Comparison of ENCODE assay signal across 15 cellular contexts in the genomic region with DNA sequence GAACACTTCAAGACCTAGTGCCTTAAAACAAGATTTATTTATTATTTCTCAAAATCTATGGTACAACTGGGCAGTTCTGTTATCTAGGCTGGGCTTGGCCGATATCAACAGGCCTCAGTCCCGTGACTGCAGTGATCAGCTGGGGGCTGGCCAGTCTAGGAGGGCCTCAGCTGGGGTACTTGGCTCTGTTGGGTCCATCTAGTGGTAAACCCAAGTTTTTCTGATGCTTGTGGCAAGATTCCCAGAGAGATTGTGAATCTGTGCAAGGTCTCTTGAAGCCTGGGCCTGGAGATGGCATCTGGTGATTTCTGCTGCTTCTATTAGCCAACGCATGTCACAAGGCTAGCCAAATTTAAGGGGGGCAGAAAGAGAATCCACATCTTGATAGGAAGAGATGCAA.
DNase-seq lines count a peak whose midpoint lies in the region; ATAC-seq, FAIRE-seq and TF ChIP-seq lines count a peak whose summit lies in the region.
"Had no signal": no experiment of that assay in that cellular context is flagged by ENCODE, and none has a peak within 500 bp of the region (broad histone marks: within the 10 kb centered on the region; RNA-seq: fewer than 3 reads in every experiment).

No MANE protein-coding gene starts in this region.

- no peak for TF ChIP-seq EP300 in esophagus muscularis mucosa (IDR thresholded peaks at IDR 0.05)

- no peak overlapping the region for H3K4me2 ChIP-seq in astrocyte (ENCODE audit: low read length)

- no peaks in the 10 kb centered on the region for H3K36me3 Mint-ChIP-seq in astrocyte (ENCODE audit: low read depth, unreplicated experiment)
- peaks cover 0 to under 1% (median 0%) of the 10 kb centered on the region in 3 donors for H3K36me3 Mint-ChIP-seq in naive thymus-derived CD8-positive, alpha-beta T cell

- no peaks in the 10 kb centered on the region for H3K79me2 ChIP-seq in astrocyte (ENCODE audit: insufficient read depth, low read length)

- H3K9me3 ChIP-seq in astrocyte (ENCODE audit: insufficient read depth, low read depth, low read length) (no peaks in the 10 kb centered on the region), right cardiac atrium (ENCODE audit: control insufficient read depth, low read length) (no peaks in the 10 kb centered on the region), esophagus muscularis mucosa (no peaks in the 10 kb centered on the region)
- H3K9me3 ChIP-seq: ascending aorta, BLaER1, HAP-1 had no signal

- intact Hi-C loops in right cardiac atrium (cut with DNase I) (no loop called here), esophagus muscularis mucosa (cut with DNase I) (no loop called here)

- TF ChIP-seq CTCF in astrocyte (IDR thresholded peaks at IDR 0.05; ENCODE audit: insufficient read depth, low read depth, low read length): no peak
- TF ChIP-seq CTCF in esophagus muscularis mucosa (IDR thresholded peaks at IDR 0.05): no peak

- no peak for TF ChIP-seq POLR2A in esophagus muscularis mucosa (IDR thresholded peaks at IDR 0.05; ENCODE audit: low read depth)

- no peaks in the 10 kb centered on the region for H3K27me3 Mint-ChIP-seq in astrocyte (ENCODE audit: low read depth, unreplicated experiment)
- H3K27me3 Mint-ChIP-seq in naive thymus-derived CD8-positive, alpha-beta T cell: no peaks in the 10 kb centered on the region

- 54% methylated on average over 3 of the region's 3 CpGs for WGBS in right cardiac atrium
- WGBS in esophagus muscularis mucosa: 90% methylated on average over 3 of the region's 3 CpGs

- H3K4me3 ChIP-seq in astrocyte (ENCODE audit: insufficient read depth, low read depth, low read length) (no peak overlapping the region), right cardiac atrium (ENCODE audit: low read length) (no peak overlapping the region), esophagus muscularis mucosa (no peak overlapping the region)
- H3K4me3 ChIP-seq: ascending aorta, BLaER1, HAP-1 had no signal

- H3K4me3 Mint-ChIP-seq in astrocyte (ENCODE audit: unreplicated experiment): no peak overlapping the region
- no peak overlapping the region for H3K4me3 Mint-ChIP-seq in naive thymus-derived CD8-positive, alpha-beta T cell

- H3K27ac ChIP-seq in astrocyte (ENCODE audit: low read depth, low read length) (no peak overlapping the region), right cardiac atrium (ENCODE audit: low read length) (peak overlapping the region; percentile 83), esophagus muscularis mucosa (replicated peaks in 1 of 4) (no peak overlapping the region)
- H3K27ac ChIP-seq: BLaER1 had no signal

- H3K9me3 Mint-ChIP-seq in astrocyte (ENCODE audit: unreplicated experiment): no peaks in the 10 kb centered on the region
- peaks cover 0 to 19% (median 9%) of the 10 kb centered on the region in 9 donors for H3K9me3 Mint-ChIP-seq in naive thymus-derived CD8-positive, alpha-beta T cell

- peak in 1 of 2 donors; percentile 49 for ATAC-seq in right cardiac atrium
- ATAC-seq in naive thymus-derived CD8-positive, alpha-beta T cell: no peak

- peaks cover 13% of the 10 kb centered on the region for H3K4me1 Mint-ChIP-seq in astrocyte (ENCODE audit: low read depth, unreplicated experiment)
- H3K4me1 Mint-ChIP-seq in naive thymus-derived CD8-positive, alpha-beta T cell: no peaks in the 10 kb centered on the region

- FAIRE-seq in astrocyte (lab: Jason Lieb, UNC) (no peak), frontal cortex (lab: Jason Lieb, UNC) (no peak)

- no peak overlapping the region for H3K9ac ChIP-seq in astrocyte (ENCODE audit: low read length)
- H3K9ac ChIP-seq: BLaER1 had no signal

- H2AFZ ChIP-seq in astrocyte (ENCODE audit: low read depth, low read length): no peak overlapping the region

- no peaks in the 10 kb centered on the region for H3K27me3 ChIP-seq in astrocyte (ENCODE audit: insufficient read depth, low read length)
- no peaks in the 10 kb centered on the region for H3K27me3 ChIP-seq in right cardiac atrium (ENCODE audit: control insufficient read depth, insufficient read depth)
- H3K27me3 ChIP-seq in esophagus muscularis mucosa: no peaks in the 10 kb centered on the region
- H3K27me3 ChIP-seq: ascending aorta, BLaER1 had no signal

- H3K4me1 ChIP-seq in astrocyte (ENCODE audit: insufficient read depth, low read length) (peaks cover 8% of the 10 kb centered on the region), right cardiac atrium (ENCODE audit: control insufficient read depth, insufficient read depth, low read length) (peaks cover 5% of the 10 kb centered on the region), esophagus muscularis mucosa (peaks cover 10 to 18% (median 15%) of the 10 kb centered on the region in 4 donors)
- H3K4me1 ChIP-seq: HAP-1 had no signal

- H3K36me3 ChIP-seq in astrocyte (ENCODE audit: insufficient read depth, low read length) (no peaks in the 10 kb centered on the region), esophagus muscularis mucosa (no peaks in the 10 kb centered on the region)
- H3K36me3 ChIP-seq: ascending aorta, BLaER1, HAP-1 had no signal

- H4K20me1 ChIP-seq in astrocyte (ENCODE audit: insufficient read depth, low read length): no peaks in the 10 kb centered on the region
- H4K20me1 ChIP-seq: BLaER1 had no signal

- DNase-seq in AG08395 (ENCODE audit: low spot score) (peak; percentile 5), LHCN-M2 (ENCODE audit: low read depth) (peak; percentile 19), astrocyte (ENCODE audit: low read depth) (peak; percentile 43), right cardiac atrium (peak in 1 of 3 donors; percentile 33), frontal cortex (ENCODE audit: low spot score in 2 of 2) (no peak), esophagus muscularis mucosa (ENCODE audit: extremely low spot score) (no peak), DMS153 (lab: John Stamatoyannopoulos, UW) (no peak)
- DNase-seq in naive thymus-derived CD8-positive, alpha-beta T cell: no peak
- DNase-seq: activated CD8-positive, alpha-beta memory T cell treated with anti-CD3 and anti-CD28 coated beads, Interleukin-2, amount 50 U/mL, for 48 hours; Karpas-422; NCI-H774; T1000 had no signal

- POLR2A ChIA-PET in naive thymus-derived CD8-positive, alpha-beta T cell (lab: Charles Lee): no interaction called here

- no peak overlapping the region for H3K27ac Mint-ChIP-seq in astrocyte (ENCODE audit: unreplicated experiment)
- no peak overlapping the region for H3K27ac Mint-ChIP-seq in naive thymus-derived CD8-positive, alpha-beta T cell

Comparison
In these comparisons a context has a peak if more than half of its experiments do, and no peak if none do; other contexts are left out.
1. DNase-seq: peak in AG08395 (single experiment), LHCN-M2 (single experiment) and astrocyte (single experiment); none in naive thymus-derived CD8-positive, alpha-beta T cell (0 of 10), frontal cortex (0 of 2), esophagus muscularis mucosa (single experiment) and DMS153 (single experiment).